Comparison of ENCODE assay signal across 16 cellular contexts in genomic region chr9:18795947-18796705, GRCh38.
DNase-seq lines count a peak whose midpoint lies in the region; ATAC-seq and TF ChIP-seq lines count a peak whose summit lies in the region.
"Had no signal": no experiment of that assay in that cellular context is flagged by ENCODE, and none has a peak within 500 bp of the region (broad histone marks: within the 10 kb centered on the region; RNA-seq: fewer than 3 reads in every experiment).

No MANE protein-coding gene starts in this region.

- H3K9ac ChIP-seq in adipocyte (ENCODE audit: low read length) = no peak overlapping the region

- H3K9me3 ChIP-seq in adipocyte (ENCODE audit: control insufficient read depth, low read length) (no peaks in the 10 kb centered on the region), sigmoid colon (no peaks in the 10 kb centered on the region)
- H3K9me3 ChIP-seq: breast epithelium, psoas muscle, tibial artery had no signal

- ATAC-seq in GM21786 (IDR thresholded peaks at IDR 0.05; ENCODE audit: unreplicated experiment) = no peak
- ATAC-seq: WTC11 had no signal

- no peak overlapping the region for H3K27ac ChIP-seq in sigmoid colon
- H3K27ac ChIP-seq: 22Rv1, breast epithelium, PC-9, psoas muscle, tibial artery had no signal

- no peak for TF ChIP-seq EP300 in sigmoid colon (IDR thresholded peaks at IDR 0.05)

- TF ChIP-seq POLR2A in sigmoid colon (IDR thresholded peaks at IDR 0.05) = no peak

- WGBS in sigmoid colon, 2 donors = 87 to 92% methylated on average over 6 of the region's 6 CpGs

- no peaks in the 10 kb centered on the region for H3K27me3 ChIP-seq in adipocyte (replicated peaks; ENCODE audit: control insufficient read depth, insufficient read depth, low read length)
- H3K27me3 ChIP-seq in sigmoid colon = no peaks in the 10 kb centered on the region
- H3K27me3 ChIP-seq: breast epithelium, tibial artery had no signal

- TF ChIP-seq CTCF in fibroblast of the aortic adventitia (IDR thresholded peaks at IDR 0.05; ENCODE audit: insufficient read depth, low read length) = no peak
- TF ChIP-seq CTCF in sigmoid colon (IDR thresholded peaks at IDR 0.05) = no peak

- peaks cover 21% of the 10 kb centered on the region for H3K4me1 ChIP-seq in adipocyte (ENCODE audit: control insufficient read depth, insufficient read depth, low read length)
- H3K4me1 ChIP-seq in sigmoid colon = peaks cover 0 to 7% (median 6%) of the 10 kb centered on the region in 4 donors
- H3K4me1 ChIP-seq: breast epithelium, psoas muscle, tibial artery had no signal

- H3K4me3 ChIP-seq in adipocyte (ENCODE audit: low read length) (no peak overlapping the region), fibroblast of the aortic adventitia (ENCODE audit: low read depth, low read length) (no peak overlapping the region), sigmoid colon (no peak overlapping the region)
- H3K4me3 ChIP-seq: breast epithelium, PC-9, psoas muscle, tibial artery had no signal

- H3K36me3 ChIP-seq in adipocyte (ENCODE audit: control insufficient read depth, insufficient read depth, low read length, severe bottlenecking) = no peaks in the 10 kb centered on the region
- no peaks in the 10 kb centered on the region for H3K36me3 ChIP-seq in sigmoid colon
- H3K36me3 ChIP-seq: breast epithelium, tibial artery had no signal

- intact Hi-C loops in sigmoid colon (cut with DNase I) = no loop called here

- DNase-seq in NCI-H1417 (lab: John Stamatoyannopoulos, UW) = peak in 2 of 3 experiments; percentile 1
- no peak for DNase-seq in NCI-H1417 treated with DMSO at 0.1 percent for 48 hours (lab: John Stamatoyannopoulos, UW)
- peak; percentile 30 for DNase-seq in adipocyte (ENCODE audit: low read depth)
- peak; percentile 91 for DNase-seq in fibroblast of the aortic adventitia (ENCODE audit: low read depth)
- peak; percentile 28 for DNase-seq in retina
- DNase-seq in sigmoid colon = no peak
- no peak for DNase-seq in OCI-M1 (lab: John Stamatoyannopoulos, UW)
- DNase-seq: activated effector memory CD4-positive, alpha-beta T cell treated with anti-CD3 and anti-CD28 coated beads, Interleukin-2, amount 50 U/mL, for 16 hours; PC-9; psoas muscle; stimulated activated CD4-positive, alpha-beta T cell treated with anti-CD3 and anti-CD28 coated beads, Interleukin-2, amount 100 ng/mL, for 48 hours; tibial artery had no signal

Comparison
In these comparisons a context has a peak if more than half of its experiments do, and no peak if none do; other contexts are left out.
1. DNase-seq: peak in NCI-H1417 (2 of 3), adipocyte (single experiment), fibroblast of the aortic adventitia (single experiment) and retina (single experiment); none in NCI-H1417 treated with DMSO at 0.1 percent for 48 hours (single experiment), sigmoid colon (single experiment) and OCI-M1 (single experiment).